24 cellular contexts compared by ENCODE assay signal in the genomic region with DNA sequence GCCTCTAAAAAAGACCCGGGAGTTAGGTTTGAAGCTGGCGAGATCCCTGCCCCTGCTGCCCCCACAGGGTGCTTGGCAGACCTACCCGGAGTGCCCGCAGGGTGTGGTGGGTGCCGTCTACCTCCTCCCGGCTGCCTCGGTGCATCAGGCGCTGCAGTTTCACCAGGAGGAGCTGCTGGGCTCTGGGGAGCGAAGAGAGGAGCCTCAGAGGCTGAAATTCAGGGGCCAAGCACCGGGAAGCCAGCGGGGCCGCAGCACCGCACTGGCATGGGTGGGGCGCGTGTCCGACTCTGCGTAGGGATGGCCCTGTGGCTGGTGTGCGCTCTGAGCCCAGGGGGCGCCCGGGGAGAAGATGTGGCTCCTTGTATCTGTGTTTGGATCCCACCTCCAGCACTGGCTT.
A peak's percentile ranks its signal among the peaks of the same experiment; 100 is the strongest.
DNase-seq lines count a peak whose midpoint lies in the region; ATAC-seq and TF ChIP-seq lines count a peak whose summit lies in the region.
"Had no signal": no experiment of that assay in that cellular context is flagged by ENCODE, and none has a peak within 500 bp of the region (broad histone marks: within the 10 kb centered on the region; RNA-seq: fewer than 3 reads in every experiment).

No MANE protein-coding gene starts in this region.

- dilution Hi-C loops in IMR-90 (cut with HindIII; ENCODE audit: low sequenced_read_pairs, unreplicated experiment): no loop called here

- no peak overlapping the region for H3K4ac ChIP-seq in IMR-90 (ENCODE audit: low read depth, low read length)
- H3K4ac ChIP-seq in neuronal stem cell (ENCODE audit: low read length): no peak overlapping the region

- H3K27me3 ChIP-seq in IMR-90 (ENCODE audit: control insufficient read depth, insufficient read depth, low read length) (peaks cover 2% of the 10 kb centered on the region), neuronal stem cell (ENCODE audit: control insufficient read depth in 3 of 3, insufficient read depth in 3 of 3, low read depth in 1 of 3, low read length in 3 of 3) (peaks cover 0 to 10% (median 0%) of the 10 kb centered on the region in 3 experiments)
- H3K27me3 ChIP-seq: BLaER1 treated with 17β-estradiol and CSF1 and Interleukin-3, amounts not matched to agents 10 nM and 100 nM had no signal

- H2AFZ ChIP-seq in IMR-90 (replicated peaks; ENCODE audit: low read length, poor library complexity): peak overlapping the region; percentile 0
- no peak overlapping the region for H2AFZ ChIP-seq in neuronal stem cell (ENCODE audit: low read length)
- H2AFZ ChIP-seq: GM23338 had no signal

- H3K27ac ChIP-seq in IMR-90 (ENCODE audit: insufficient read depth, low read length): no peak overlapping the region
- H3K27ac ChIP-seq in neuronal stem cell (replicated peaks; ENCODE audit: low read length): no peak overlapping the region
- H3K27ac ChIP-seq: A549; BLaER1 treated with 17β-estradiol and CSF1 and Interleukin-3, amounts not matched to agents 10 nM and 100 nM had no signal

- H2BK5ac ChIP-seq in IMR-90 (ENCODE audit: low read depth, low read length, poor library complexity, severe bottlenecking) (no peak overlapping the region), neuronal stem cell (ENCODE audit: low read length) (peak overlapping the region; percentile 88)

- CTCF ChIA-PET in IMR-90 (lab: Yijun Ruan, JAX): no interaction called here

- H2BK15ac ChIP-seq in IMR-90 (ENCODE audit: low read depth, low read length): no peak overlapping the region
- H2BK15ac ChIP-seq in neuronal stem cell (ENCODE audit: low read length): no peak overlapping the region

- H4K20me1 ChIP-seq in IMR-90 (ENCODE audit: insufficient read depth, low read length): no peaks in the 10 kb centered on the region

- H3K27ac Mint-ChIP-seq in activated naive CD8-positive, alpha-beta T cell treated with anti-CD3 and anti-CD28 coated beads for 36 hours: peak overlapping the region; percentile 8
- H3K27ac Mint-ChIP-seq in activated naive CD8-positive, alpha-beta T cell treated with anti-CD3 and anti-CD28 coated beads, Interleukin-2, amount 50 U/mL, for 24 hours: no peak overlapping the region
- H3K27ac Mint-ChIP-seq in stimulated activated naive B cell treated with anti-CD40 and anti-IgM and Interleukin-4, amounts not matched to agents 10 μg/mL and 1 μg/mL and 100 μg/mL, for 72 hours: peak overlapping the region; percentile 49
- H3K27ac Mint-ChIP-seq: CD4-positive, alpha-beta T cell; GM23338; H9 had no signal

- no peak overlapping the region for H3K56ac ChIP-seq in IMR-90 (ENCODE audit: extremely low read depth, insufficient read depth, low read length)

- no TSS peak for BruUV-seq in IMR-90 (replicated peaks; lab: Mats Ljungman, UMichigan)

- peak overlapping the region; percentile 52 for H2BK12ac ChIP-seq in neuronal stem cell (ENCODE audit: low read length)

- in situ Hi-C loops in IMR-90 (cut with MboI; ENCODE audit: low sequenced_read_pairs): no loop called here

- H4K8ac ChIP-seq in IMR-90 (ENCODE audit: low read depth in 2 of 2, low read length in 2 of 2) (no peak overlapping the region), neuronal stem cell (ENCODE audit: low read depth, low read length) (no peak overlapping the region)

- no peak overlapping the region for H3K23ac ChIP-seq in IMR-90 (ENCODE audit: low read depth, low read length)
- H3K23ac ChIP-seq in neuronal stem cell (ENCODE audit: low read depth, low read length, poor library complexity): no peak overlapping the region

- H3K9me3 ChIP-seq in IMR-90 (ENCODE audit: control insufficient read depth, insufficient read depth, low read length) (no peaks in the 10 kb centered on the region), neuronal stem cell (replicated peaks in 1 of 2; ENCODE audit: control insufficient read depth in 2 of 2, insufficient read depth in 1 of 2, low read depth in 1 of 2, low read length in 2 of 2) (no peaks in the 10 kb centered on the region)
- H3K9me3 ChIP-seq: A549; BE2C; BLaER1 treated with 17β-estradiol and CSF1 and Interleukin-3, amounts not matched to agents 10 nM and 100 nM had no signal

- 65% methylated on average over 9 of the region's 20 CpGs; no CpG with 5 or more reads in 1 of the 2 experiments for WGBS in IMR-90 (ENCODE audit: extremely low coverage in 2 of 2, insufficient read length in 1 of 2), 2 experiments
- no CpG with 5 or more reads among the region's 20 CpGs for whole genome bisulfite sequencing in neuronal stem cell (ENCODE audit: extremely low coverage in 2 of 2, insufficient read length in 2 of 2, insufficient replicate concordance in 1 of 2), 2 donors

- H3K4me3 ChIP-seq in IMR-90 (ENCODE audit: insufficient read depth, low read depth, low read length) (no peak overlapping the region), neuronal stem cell (ENCODE audit: low read length in 2 of 2) (no peak overlapping the region)
- H3K4me3 ChIP-seq: A549; BLaER1 treated with 17β-estradiol and CSF1 and Interleukin-3, amounts not matched to agents 10 nM and 100 nM; GM12878; GM23338 had no signal

- TF ChIP-seq POLR2A in IMR-90 (IDR thresholded peaks at IDR 0.05; ENCODE audit: low read depth, low read length): no peak

- H2BK120ac ChIP-seq in IMR-90 (ENCODE audit: low read depth, low read length): no peak overlapping the region
- no peak overlapping the region for H2BK120ac ChIP-seq in neuronal stem cell (ENCODE audit: low read depth, low read length)

- intact Hi-C loops in IMR-90 (cut with micrococcal nuclease): no loop called here

- H3K14ac ChIP-seq in IMR-90 (replicated peaks; ENCODE audit: low read depth, low read length): no peak overlapping the region
- no peak overlapping the region for H3K14ac ChIP-seq in neuronal stem cell (ENCODE audit: low read length)

- H4K91ac ChIP-seq in IMR-90 (ENCODE audit: insufficient read depth, low read depth, low read length) (no peak overlapping the region), neuronal stem cell (ENCODE audit: low read depth, low read length, poor library complexity) (no peak overlapping the region)

- H3K9me1 ChIP-seq in IMR-90 (ENCODE audit: insufficient read depth, low read length): no peaks in the 10 kb centered on the region

- peaks cover 38% of the 10 kb centered on the region for H3K36me3 Mint-ChIP-seq in activated naive CD8-positive, alpha-beta T cell treated with anti-CD3 and anti-CD28 coated beads for 36 hours
- H3K36me3 Mint-ChIP-seq in activated naive CD8-positive, alpha-beta T cell treated with anti-CD3 and anti-CD28 coated beads, Interleukin-2, amount 50 U/mL, for 24 hours (ENCODE audit: low read depth): peaks cover 48% of the 10 kb centered on the region
- peaks cover 62 to 69% of the 10 kb centered on the region in 2 donors for H3K36me3 Mint-ChIP-seq in stimulated activated naive B cell treated with anti-CD40 and anti-IgM and Interleukin-4, amounts not matched to agents 10 μg/mL and 1 μg/mL and 100 μg/mL, for 72 hours
- H3K36me3 Mint-ChIP-seq: CD14-positive monocyte had no signal

- H3K36me3 ChIP-seq in IMR-90 (ENCODE audit: control insufficient read depth, insufficient read depth, low read length) (no peaks in the 10 kb centered on the region), neuronal stem cell (replicated peaks in 1 of 2; ENCODE audit: control insufficient read depth in 2 of 2, insufficient read depth in 2 of 2, low read length in 2 of 2) (no peaks in the 10 kb centered on the region)
- H3K36me3 ChIP-seq: BE2C had no signal

- H3K4me1 Mint-ChIP-seq in activated naive CD8-positive, alpha-beta T cell treated with anti-CD3 and anti-CD28 coated beads for 36 hours: no peaks in the 10 kb centered on the region
- no peaks in the 10 kb centered on the region for H3K4me1 Mint-ChIP-seq in activated naive CD8-positive, alpha-beta T cell treated with anti-CD3 and anti-CD28 coated beads, Interleukin-2, amount 50 U/mL, for 24 hours
- peaks cover 0 to 9% of the 10 kb centered on the region in 2 donors for H3K4me1 Mint-ChIP-seq in stimulated activated naive B cell treated with anti-CD40 and anti-IgM and Interleukin-4, amounts not matched to agents 10 μg/mL and 1 μg/mL and 100 μg/mL, for 72 hours
- H3K4me1 Mint-ChIP-seq: CD14-positive monocyte; CD8-positive, alpha-beta memory T cell; GM23338 had no signal

- H3K79me1 ChIP-seq in IMR-90 (ENCODE audit: low read depth in 1 of 2, low read length in 2 of 2) (no peaks in the 10 kb centered on the region), neuronal stem cell (ENCODE audit: low read depth, low read length) (no peaks in the 10 kb centered on the region)

- TF ChIP-seq CTCF in IMR-90 (conservative IDR thresholded peaks at IDR 0.05; ENCODE audit: low read depth, low read length): no peak

- H3K18ac ChIP-seq in IMR-90 (ENCODE audit: low read depth, low read length) (no peak overlapping the region), neuronal stem cell (ENCODE audit: low read length) (peak overlapping the region; percentile 45)

- H3K9ac ChIP-seq in IMR-90 (ENCODE audit: low read depth, low read length): no peak overlapping the region
- no peak overlapping the region for H3K9ac ChIP-seq in neuronal stem cell (ENCODE audit: low read depth, low read length, poor library complexity)
- H3K9ac ChIP-seq: BLaER1 treated with 17β-estradiol and CSF1 and Interleukin-3, amounts not matched to agents 10 nM and 100 nM had no signal

- H2AK9ac ChIP-seq in IMR-90 (replicated peaks; ENCODE audit: low read depth, low read length, poor library complexity): no peak overlapping the region

- no peak for DNase-seq in activated naive CD8-positive, alpha-beta T cell treated with anti-CD3 and anti-CD28 coated beads for 36 hours
- DNase-seq in activated naive CD8-positive, alpha-beta T cell treated with anti-CD3 and anti-CD28 coated beads, Interleukin-2, amount 50 U/mL, for 24 hours: no peak
- DNase-seq in IMR-90 (no peak), neuronal stem cell (ENCODE audit: low spot score) (no peak), NCI-H82 treated with DMSO at 0.1 percent for 48 hours (lab: John Stamatoyannopoulos, UW; ENCODE audit: unreplicated experiment) (no peak)
- no peak for DNase-seq in stimulated activated naive B cell treated with anti-CD40 and anti-IgM and Interleukin-4, amounts not matched to agents 10 μg/mL and 1 μg/mL and 100 μg/mL, for 72 hours
- DNase-seq: 8988T; ACHN; AML-193; BE2C; CD4-positive, alpha-beta T cell; CD8-positive, alpha-beta memory T cell; DMS 273 treated with DMSO at 0.1 percent for 48 hours; DMS79; EL; GDM1; H9 had no signal

- no peaks in the 10 kb centered on the region for H3K9me3 Mint-ChIP-seq in activated naive CD8-positive, alpha-beta T cell treated with anti-CD3 and anti-CD28 coated beads for 36 hours
- peaks cover 5% of the 10 kb centered on the region for H3K9me3 Mint-ChIP-seq in activated naive CD8-positive, alpha-beta T cell treated with anti-CD3 and anti-CD28 coated beads, Interleukin-2, amount 50 U/mL, for 24 hours
- H3K9me3 Mint-ChIP-seq in stimulated activated naive B cell treated with anti-CD40 and anti-IgM and Interleukin-4, amounts not matched to agents 10 μg/mL and 1 μg/mL and 100 μg/mL, for 72 hours: peaks cover 0 to 6% of the 10 kb centered on the region in 2 donors
- H3K9me3 Mint-ChIP-seq: CD4-positive, alpha-beta T cell; CD8-positive, alpha-beta memory T cell had no signal

- POLR2A ChIA-PET in IMR-90 (lab: Charles Lee; ENCODE audit: unreplicated experiment): no interaction called here

- H4K5ac ChIP-seq in IMR-90 (ENCODE audit: low read depth, low read length): no peak overlapping the region

- TF ChIP-seq RAD21 in IMR-90 (IDR thresholded peaks at IDR 0.05; ENCODE audit: low read length): no peak

- H2BK20ac ChIP-seq in IMR-90 (ENCODE audit: low read depth, low read length): no peak overlapping the region

- no peak overlapping the region for H2AK5ac ChIP-seq in IMR-90 (ENCODE audit: low read depth, low read length)
- peak overlapping the region; percentile 69 for H2AK5ac ChIP-seq in neuronal stem cell (ENCODE audit: low read depth, low read length)

- ATAC-seq in activated naive CD8-positive, alpha-beta T cell treated with anti-CD3 and anti-CD28 coated beads, Interleukin-2, amount 50 U/mL, for 24 hours: no peak
- no peak for ATAC-seq in IMR-90 (ENCODE audit: low read depth)
- no peak for ATAC-seq in stimulated activated naive B cell treated with anti-CD40 and anti-IgM and Interleukin-4, amounts not matched to agents 10 μg/mL and 1 μg/mL and 100 μg/mL, for 72 hours (replicated peaks)
- ATAC-seq in HG03095 (IDR thresholded peaks at IDR 0.05; ENCODE audit: unreplicated experiment): no peak
- ATAC-seq: A549, GM12878, GM23338, HCT116 had no signal

- H3K4me1 ChIP-seq in IMR-90 (ENCODE audit: control insufficient read depth, insufficient read depth, low read length) (no peaks in the 10 kb centered on the region), neuronal stem cell (ENCODE audit: control insufficient read depth in 2 of 2, insufficient read depth in 1 of 2, low read depth in 1 of 2, low read length in 2 of 2) (peaks cover 9 to 13% of the 10 kb centered on the region in 2 donors)
- H3K4me1 ChIP-seq: A549; BE2C; BLaER1 treated with 17β-estradiol and CSF1 and Interleukin-3, amounts not matched to agents 10 nM and 100 nM had no signal

- H3K27me3 Mint-ChIP-seq in activated naive CD8-positive, alpha-beta T cell treated with anti-CD3 and anti-CD28 coated beads for 36 hours: no peaks in the 10 kb centered on the region
- no peaks in the 10 kb centered on the region for H3K27me3 Mint-ChIP-seq in activated naive CD8-positive, alpha-beta T cell treated with anti-CD3 and anti-CD28 coated beads, Interleukin-2, amount 50 U/mL, for 24 hours
- no peaks in the 10 kb centered on the region for H3K27me3 Mint-ChIP-seq in stimulated activated naive B cell treated with anti-CD40 and anti-IgM and Interleukin-4, amounts not matched to agents 10 μg/mL and 1 μg/mL and 100 μg/mL, for 72 hours
- H3K27me3 Mint-ChIP-seq: CD4-positive, alpha-beta T cell; CD8-positive, alpha-beta memory T cell had no signal

- H3K4me2 ChIP-seq in IMR-90 (ENCODE audit: low read depth, low read length): no peak overlapping the region
- no peak overlapping the region for H3K4me2 ChIP-seq in neuronal stem cell (ENCODE audit: insufficient read depth, low read length, poor library complexity, severe bottlenecking)
- H3K4me2 ChIP-seq: A549; BLaER1 treated with 17β-estradiol and CSF1 and Interleukin-3, amounts not matched to agents 10 nM and 100 nM; GM23338 had no signal

- H3K4me3 Mint-ChIP-seq in activated naive CD8-positive, alpha-beta T cell treated with anti-CD3 and anti-CD28 coated beads for 36 hours: no peak overlapping the region
- no peak overlapping the region for H3K4me3 Mint-ChIP-seq in activated naive CD8-positive, alpha-beta T cell treated with anti-CD3 and anti-CD28 coated beads, Interleukin-2, amount 50 U/mL, for 24 hours
- H3K4me3 Mint-ChIP-seq in stimulated activated naive B cell treated with anti-CD40 and anti-IgM and Interleukin-4, amounts not matched to agents 10 μg/mL and 1 μg/mL and 100 μg/mL, for 72 hours: no peak overlapping the region
- H3K4me3 Mint-ChIP-seq: CD14-positive monocyte; CD4-positive, alpha-beta T cell; CD8-positive, alpha-beta memory T cell; GM23338; H9 had no signal
